ENCODE assay signal across 8 cellular contexts in genomic region chr3:138941259-138941885, GRCh38. TPM values are rescaled to one million over a fixed set of nuclear protein-coding genes. Genes with fewer than 3 reads are reported as not detected.
DNase-seq lines count a peak whose midpoint lies in the region; ATAC-seq and TF ChIP-seq lines count a peak whose summit lies in the region.

No MANE protein-coding gene starts in this region.

- H3K9ac ChIP-seq in mammary epithelial cell (ENCODE audit: insufficient read depth, low read length): no peak overlapping the region

- TF ChIP-seq CTCF in mammary epithelial cell (conservative IDR thresholded peaks at IDR 0.05 in 1 of 2, IDR thresholded peaks at IDR 0.05 in 1 of 2; ENCODE audit: extremely low read depth in 1 of 2, insufficient read depth in 1 of 2, low read depth in 1 of 2, low read length in 2 of 2): peak; percentile 54
- peak; percentile 50 for TF ChIP-seq CTCF in osteocyte (IDR thresholded peaks at IDR 0.05)
- peak in 1 of 2 donors; percentile 45 for TF ChIP-seq CTCF in left lung (IDR thresholded peaks at IDR 0.05)

- CTCF ChIA-PET in activated naive CD4-positive, alpha-beta T cell treated with anti-CD3 and anti-CD28 coated beads, Interleukin-2, amount 10 ng/mL, durations not matched to agents 7 days and 5 days (lab: Charles Lee): interaction anchor here (0.7 to 2.2 kb wide), 5 partner anchors 12 to 389 kb away, joined by 3 to 7 read pairs (median 5); no protein-coding TSS in a partner anchor
- CTCF ChIA-PET in mammary epithelial cell (lab: Charles Lee; ENCODE audit: low non-redundant PET): no interaction called here

- H3K27me3 Mint-ChIP-seq in activated naive CD4-positive, alpha-beta T cell treated with anti-CD3 and anti-CD28 coated beads, Interleukin-2, amount 10 ng/mL, durations not matched to agents 7 days and 5 days: peaks cover 100% of the 10 kb centered on the region
- peaks cover 89% of the 10 kb centered on the region for H3K27me3 Mint-ChIP-seq in osteocyte (ENCODE audit: unreplicated experiment)

- H2AFZ ChIP-seq in mammary epithelial cell (ENCODE audit: low read depth, low read length): no peak overlapping the region

- H3K79me2 ChIP-seq in mammary epithelial cell (ENCODE audit: insufficient read depth, low read length): no peaks in the 10 kb centered on the region

- in situ Hi-C loops in mammary epithelial cell (cut with MboI; ENCODE audit: low sequenced_read_pairs in 2 of 2): no loop called here

- no peaks in the 10 kb centered on the region for H3K36me3 ChIP-seq in MG63
- H3K36me3 ChIP-seq in mammary epithelial cell (ENCODE audit: insufficient read depth, low read length): no peaks in the 10 kb centered on the region
- H3K36me3 ChIP-seq in left lung: no peaks in the 10 kb centered on the region

- peaks cover 46% of the 10 kb centered on the region for H3K4me1 Mint-ChIP-seq in activated naive CD4-positive, alpha-beta T cell treated with anti-CD3 and anti-CD28 coated beads, Interleukin-2, amount 10 ng/mL, durations not matched to agents 7 days and 5 days
- peaks cover 38% of the 10 kb centered on the region for H3K4me1 Mint-ChIP-seq in osteocyte (ENCODE audit: unreplicated experiment)

- intact Hi-C loops in mammary epithelial cell (cut with micrococcal nuclease): no loop called here
- intact Hi-C loops in left lung (cut with DNase I): no loop called here

- no peak overlapping the region for H3K27ac ChIP-seq in mammary epithelial cell (ENCODE audit: insufficient read depth, low read depth, low read length)
- H3K27ac ChIP-seq in left lung: no peak overlapping the region

- peaks cover 3% of the 10 kb centered on the region for H3K36me3 Mint-ChIP-seq in activated naive CD4-positive, alpha-beta T cell treated with anti-CD3 and anti-CD28 coated beads, Interleukin-2, amount 10 ng/mL, durations not matched to agents 7 days and 5 days
- H3K36me3 Mint-ChIP-seq in osteocyte (ENCODE audit: unreplicated experiment): no peaks in the 10 kb centered on the region

- H3K9me3 Mint-ChIP-seq in activated naive CD4-positive, alpha-beta T cell treated with anti-CD3 and anti-CD28 coated beads, Interleukin-2, amount 10 ng/mL, durations not matched to agents 7 days and 5 days: no peaks in the 10 kb centered on the region
- no peaks in the 10 kb centered on the region for H3K9me3 Mint-ChIP-seq in osteocyte (ENCODE audit: unreplicated experiment)

- WGBS in mammary epithelial cell (ENCODE audit: low coverage, missing lambda C conversion rate): 68% methylated on average over 7 of the region's 7 CpGs

- H3K4me1 ChIP-seq in mammary epithelial cell (ENCODE audit: insufficient read depth, low read length): peaks cover 25% of the 10 kb centered on the region
- H3K4me1 ChIP-seq in left lung: peaks cover 32 to 60% of the 10 kb centered on the region in 2 donors

- H3K4me3 ChIP-seq in MG63: no peak overlapping the region
- no peak overlapping the region for H3K4me3 ChIP-seq in mammary epithelial cell (replicated peaks in 1 of 3; ENCODE audit: insufficient read depth in 1 of 3, low read depth in 2 of 3, low read length in 3 of 3)
- no peak overlapping the region for H3K4me3 ChIP-seq in left lung

- ATAC-seq in GM18519 (IDR thresholded peaks at IDR 0.05; ENCODE audit: low FRiP score, unreplicated experiment) (no peak), left lung (no peak)

- no peaks in the 10 kb centered on the region; the same call in 1 of the 2 replicates for H3K9me3 ChIP-seq in MG63
- no peaks in the 10 kb centered on the region for H3K9me3 ChIP-seq in mammary epithelial cell (replicated peaks; ENCODE audit: insufficient read depth, low read length)
- no peaks in the 10 kb centered on the region for H3K9me3 ChIP-seq in left lung

- no peaks in the 10 kb centered on the region for H4K20me1 ChIP-seq in mammary epithelial cell (ENCODE audit: insufficient read depth, low read length)

- peak; percentile 44 for DNase-seq in activated naive CD4-positive, alpha-beta T cell treated with anti-CD3 and anti-CD28 coated beads, Interleukin-2, amount 10 ng/mL, durations not matched to agents 7 days and 5 days
- no peak for DNase-seq in activated naive CD4-positive, alpha-beta T cell treated with anti-CD3 and anti-CD28 coated beads, Interleukin-2, amount 50 U/mL, for 16 hours
- DNase-seq in MG63 (peak; percentile 75), mammary epithelial cell (no peak), osteocyte (ENCODE audit: extremely low spot score, unreplicated experiment) (no peak), left lung (no peak), COLO829 (ENCODE audit: low spot score) (no peak)

- H3K27me3 ChIP-seq in MG63: no peaks in the 10 kb centered on the region; the same call in 1 of the 2 replicates
- H3K27me3 ChIP-seq in mammary epithelial cell (ENCODE audit: insufficient read depth, low read length): peaks cover 47% of the 10 kb centered on the region
- peaks cover 99 to 100% of the 10 kb centered on the region in 2 donors for H3K27me3 ChIP-seq in left lung

- dilution Hi-C loops in mammary epithelial cell (cut with HindIII; ENCODE audit: low sequenced_read_pairs): no loop called here

- H3K27ac Mint-ChIP-seq in activated naive CD4-positive, alpha-beta T cell treated with anti-CD3 and anti-CD28 coated beads, Interleukin-2, amount 10 ng/mL, durations not matched to agents 7 days and 5 days: no peak overlapping the region
- no peak overlapping the region for H3K27ac Mint-ChIP-seq in osteocyte (ENCODE audit: unreplicated experiment)

- H3K4me3 Mint-ChIP-seq in activated naive CD4-positive, alpha-beta T cell treated with anti-CD3 and anti-CD28 coated beads, Interleukin-2, amount 10 ng/mL, durations not matched to agents 7 days and 5 days: no peak overlapping the region
- no peak overlapping the region for H3K4me3 Mint-ChIP-seq in osteocyte (ENCODE audit: unreplicated experiment)

- no peak overlapping the region for H3K4me2 ChIP-seq in mammary epithelial cell (ENCODE audit: insufficient read depth, low read depth, low read length)

- BruUV-seq in mammary epithelial cell (replicated peaks; lab: Mats Ljungman, UMichigan): no TSS peak

RNA-seq across cellular contexts. Expression of gene FOXL2, which starts 5.6 kb away (rescaled TPM):
- total RNA-seq in MG63 (2014; rRNA removed; shearing (Covaris generic); ENCODE audit: low replicate concordance): not detected in 2 replicates
- total RNA-seq in mammary epithelial cell (1 to 10 TPM in 1 of 2 donors, under 1 TPM in 1; 0.64 to 1.5 TPM), osteocyte (0.21 and 0.24 TPM in 2 replicates), left lung (not detected)
- 0.48 TPM for polyA plus RNA-seq in mammary epithelial cell
- not detected for polyA minus RNA-seq in mammary epithelial cell

RNA-seq across cellular contexts. Expression of gene FOXL2NB, which starts 5.6 kb away (rescaled TPM):
- total RNA-seq in MG63 (2014; rRNA removed; shearing (Covaris generic); ENCODE audit: low replicate concordance): not detected in 2 replicates
- under 1 TPM; 0.42 to 0.50 TPM for total RNA-seq in mammary epithelial cell
- polyA plus RNA-seq in mammary epithelial cell: 0.09 TPM
- not detected for polyA minus RNA-seq in mammary epithelial cell
- 0.21 TPM in 1 of 2 replicates, not detected in the other for total RNA-seq in osteocyte
- not detected for total RNA-seq in left lung

Comparison
In these comparisons a context has a peak if more than half of its experiments do, and no peak if none do; other contexts are left out.
1. DNase-seq: peak in activated naive CD4-positive, alpha-beta T cell treated with anti-CD3 and anti-CD28 coated beads, Interleukin-2, amount 10 ng/mL, durations not matched to agents 7 days and 5 days (single experiment) and MG63 (single experiment); none in activated naive CD4-positive, alpha-beta T cell treated with anti-CD3 and anti-CD28 coated beads, Interleukin-2, amount 50 U/mL, for 16 hours (single experiment), mammary epithelial cell (single experiment), osteocyte (single experiment), left lung (0 of 2) and COLO829 (single experiment).